In genomic region chr17:50363217-50364060, GRCh38 we compare ENCODE assay signal across 8 cellular contexts. TPM values are rescaled to one million over a fixed set of nuclear protein-coding genes. Genes with fewer than 3 reads are reported as not detected.
A peak's percentile ranks its signal among the peaks of the same experiment; 100 is the strongest.
DNase-seq lines count a peak whose midpoint lies in the region; ATAC-seq and TF ChIP-seq lines count a peak whose summit lies in the region.

No MANE protein-coding gene starts in this region.

- no peak for TF ChIP-seq CTCF in fibroblast of mammary gland (conservative IDR thresholded peaks at IDR 0.05; ENCODE audit: control insufficient read depth, insufficient read depth, low read depth, low read length)
- no peak for TF ChIP-seq CTCF in osteoblast (IDR thresholded peaks at IDR 0.05; ENCODE audit: extremely low read depth, low read depth, low read length)

- peaks cover 69% of the 10 kb centered on the region for H3K36me3 ChIP-seq in NT2/D1 (ENCODE audit: insufficient read depth, insufficient read length, low read length)
- H3K36me3 ChIP-seq in osteoblast (ENCODE audit: insufficient read depth, low read length) = peaks cover 39% of the 10 kb centered on the region

- H3K4me3 ChIP-seq in NT2/D1 (ENCODE audit: insufficient read length, low read depth) = no peak overlapping the region
- no peak overlapping the region for H3K4me3 ChIP-seq in fibroblast of mammary gland (ENCODE audit: control insufficient read depth, low read depth, low read length)
- no peak overlapping the region for H3K4me3 ChIP-seq in osteoblast (ENCODE audit: insufficient read depth, low read length)

- H3K4me1 ChIP-seq in NT2/D1 (ENCODE audit: insufficient read depth, insufficient read length) (peaks cover 17% of the 10 kb centered on the region), osteoblast (ENCODE audit: insufficient read depth, low read length) (peaks cover 13% of the 10 kb centered on the region)

- H3K27ac ChIP-seq in osteoblast (ENCODE audit: low read depth, low read length) = no peak overlapping the region

- peaks cover 17% of the 10 kb centered on the region for H4K20me1 ChIP-seq in osteoblast (ENCODE audit: insufficient read depth, low read length)

- peak; percentile 51 for DNase-seq in DMS53 (lab: John Stamatoyannopoulos, UW)
- no peak for DNase-seq in DMS53 treated with DMSO at 0.1 percent for 48 hours (lab: John Stamatoyannopoulos, UW; ENCODE audit: unreplicated experiment)
- peak; percentile 80 for DNase-seq in NT2/D1 (ENCODE audit: low read depth, low spot score)
- peak; percentile 54 for DNase-seq in fibroblast of mammary gland (ENCODE audit: low read depth)
- peak; percentile 94 for DNase-seq in osteoblast (ENCODE audit: insufficient read length, low spot score, missing footprints)
- DNase-seq in SIG-M5 (lab: John Stamatoyannopoulos, UW) = no peak

- H3K9me3 ChIP-seq in NT2/D1 (ENCODE audit: insufficient read depth, low read length) = no peaks in the 10 kb centered on the region
- H3K9me3 ChIP-seq in osteoblast (ENCODE audit: low read depth, low read length) = no peaks in the 10 kb centered on the region

- H3K4me2 ChIP-seq in osteoblast (ENCODE audit: insufficient read depth, low read length) = no peak overlapping the region

- H3K27me3 ChIP-seq in NT2/D1 (ENCODE audit: insufficient read depth, insufficient read length) = no peaks in the 10 kb centered on the region
- H3K27me3 ChIP-seq in osteoblast (ENCODE audit: insufficient read depth, low read length) = no peaks in the 10 kb centered on the region

- H2AFZ ChIP-seq in osteoblast (ENCODE audit: low read length) = no peak overlapping the region

- H3K9ac ChIP-seq in NT2/D1 (ENCODE audit: insufficient read length, low read depth) = peak overlapping the region; percentile 23

- H3K79me2 ChIP-seq in osteoblast (ENCODE audit: insufficient read depth, low read length) = no peaks in the 10 kb centered on the region

- ATAC-seq in GM19463 (IDR thresholded peaks at IDR 0.05; ENCODE audit: unreplicated experiment) (no peak), HG02678 (IDR thresholded peaks at IDR 0.05; ENCODE audit: unreplicated experiment) (no peak)

RNA-seq across cellular contexts. Expression of gene MRPL27, which starts 9.5 kb away (rescaled TPM):
- 54.2 and 55.7 TPM in 2 replicates for total RNA-seq in osteoblast

RNA-seq across cellular contexts. Expression of gene EME1, which starts 9.6 kb away (rescaled TPM):
- 0.59 and 0.72 TPM in 2 replicates for total RNA-seq in osteoblast

RNA-seq across cellular contexts. Expression of gene XYLT2, which starts 17.5 kb away (rescaled TPM):
- 40.5 and 46.6 TPM in 2 replicates for total RNA-seq in osteoblast

RNA-seq across cellular contexts. Expression of gene LRRC59, which starts 33.9 kb away (rescaled TPM):
- 121 and 125 TPM in 2 replicates for total RNA-seq in osteoblast

Comparison
In these comparisons a context has a peak if more than half of its experiments do, and no peak if none do; other contexts are left out.
1. DNase-seq: peak in DMS53 (single experiment), NT2/D1 (single experiment), fibroblast of mammary gland (single experiment) and osteoblast (single experiment); none in DMS53 treated with DMSO at 0.1 percent for 48 hours (single experiment) and SIG-M5 (single experiment).